In the genomic region with DNA sequence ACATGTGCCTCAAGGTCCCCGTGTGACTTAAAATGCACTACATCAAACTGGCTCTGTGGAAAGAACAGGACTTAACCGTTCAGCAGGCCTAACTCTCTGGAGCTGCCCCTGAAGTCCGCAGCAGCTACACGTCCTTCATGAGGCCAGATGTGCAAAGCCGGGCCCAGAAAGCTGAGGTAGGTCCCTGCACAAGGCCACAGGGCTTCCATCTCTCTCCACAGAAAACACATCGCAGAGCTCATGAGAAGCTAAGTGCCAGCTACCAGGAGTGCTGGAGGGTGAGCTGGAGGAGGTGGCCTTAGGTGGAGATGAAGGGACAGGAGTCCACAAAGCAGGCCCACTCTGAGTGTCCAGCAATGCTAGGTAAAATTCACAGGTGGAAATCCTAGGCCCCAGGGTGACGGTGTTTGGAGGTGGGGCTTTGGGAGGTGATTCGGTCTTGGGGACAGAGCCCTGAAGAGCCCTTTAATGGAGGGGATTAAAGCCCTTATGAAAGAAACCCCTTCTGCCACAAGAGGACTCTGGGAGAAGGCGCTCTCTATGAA, we compare ENCODE assay signal across 13 cellular contexts. TPM values are rescaled to one million over a fixed set of nuclear protein-coding genes. Genes with fewer than 3 reads are reported as not detected.
DNase-seq lines count a peak whose midpoint lies in the region; ATAC-seq and TF ChIP-seq lines count a peak whose summit lies in the region.
"Had no signal": no experiment of that assay in that cellular context is flagged by ENCODE, and none has a peak within 500 bp of the region (broad histone marks: within the 10 kb centered on the region; RNA-seq: fewer than 3 reads in every experiment).

No MANE protein-coding gene starts in this region.

- H2BK5ac ChIP-seq in IMR-90 (ENCODE audit: low read depth, low read length, poor library complexity, severe bottlenecking): no peak overlapping the region

- H3K4me1 Mint-ChIP-seq in CD4-positive, alpha-beta memory T cell: peaks cover 61 to 87% (median 70%) of the 10 kb centered on the region in 4 donors
- peaks cover 88% of the 10 kb centered on the region for H3K4me1 Mint-ChIP-seq in activated T-helper 1 cell treated with anti-CD3 and anti-CD28 coated beads, Interleukin-12 subunit alpha, Interleukin-12 subunit beta, Interleukin-2, Interleukin-4 antibody, amounts not matched to agents 30 ng/mL and 10 ng/mL and 1 ng/mL, durations not matched to agents 14 hours and 24 hours and 36 hours (ENCODE audit: low read depth)
- H3K4me1 Mint-ChIP-seq in natural killer cell treated with Interleukin-12 subunit alpha and Interleukin-12 subunit beta and Interleukin-15 and Interleukin-18, amount 100 ng/mL, for 72 hours (ENCODE audit: low read depth in 2 of 2): peaks cover 80 to 83% of the 10 kb centered on the region in 2 donors

- CTCF ChIA-PET in CD4-positive, alpha-beta memory T cell (lab: Charles Lee; ENCODE audit: partially characterized antibody): interaction anchor here (0.9 to 5.8 kb wide), 12 partner anchors 18 to 199 kb away, joined by 3 to 182 read pairs (median 6); no protein-coding TSS in a partner anchor
- CTCF ChIA-PET in IMR-90 (lab: Yijun Ruan, JAX): interaction anchor here (0.5 to 0.9 kb wide), 2 partner anchors 185 to 196 kb away, joined by 3 read pairs; no protein-coding TSS in a partner anchor

- intact Hi-C loops in CD4-positive, alpha-beta memory T cell (cut with micrococcal nuclease): loop anchor here (2.0 kb wide), 1 partner anchor 33 kb away; no protein-coding TSS in a partner anchor
- intact Hi-C loops in IMR-90 (cut with micrococcal nuclease): loop anchor here (5.0 kb wide), 1 partner anchor 197 kb away; no protein-coding TSS in a partner anchor
- intact Hi-C loops in activated T-helper 1 cell treated with anti-CD3 and anti-CD28 coated beads, Interleukin-12 subunit alpha, Interleukin-12 subunit beta, Interleukin-2, Interleukin-4 antibody, amounts not matched to agents 30 ng/mL and 10 ng/mL and 1 ng/mL, durations not matched to agents 14 hours and 24 hours and 36 hours (cut with micrococcal nuclease): no loop called here

- no peaks in the 10 kb centered on the region for H3K9me3 Mint-ChIP-seq in CD4-positive, alpha-beta memory T cell
- H3K9me3 Mint-ChIP-seq in activated T-helper 1 cell treated with anti-CD3 and anti-CD28 coated beads, Interleukin-12 subunit alpha, Interleukin-12 subunit beta, Interleukin-2, Interleukin-4 antibody, amounts not matched to agents 30 ng/mL and 10 ng/mL and 1 ng/mL, durations not matched to agents 14 hours and 24 hours and 36 hours: no peaks in the 10 kb centered on the region
- no peaks in the 10 kb centered on the region for H3K9me3 Mint-ChIP-seq in natural killer cell treated with Interleukin-12 subunit alpha and Interleukin-12 subunit beta and Interleukin-15 and Interleukin-18, amount 100 ng/mL, for 72 hours

- H3K36me3 ChIP-seq in CD4-positive, alpha-beta memory T cell (ENCODE audit: insufficient read depth, low read length): no peaks in the 10 kb centered on the region
- H3K36me3 ChIP-seq in IMR-90 (ENCODE audit: control insufficient read depth, insufficient read depth, low read length): no peaks in the 10 kb centered on the region
- H3K36me3 ChIP-seq in suprapubic skin: no peaks in the 10 kb centered on the region

- H3K4me2 ChIP-seq in IMR-90 (ENCODE audit: low read depth, low read length): no peak overlapping the region

- no peak for DNase-seq in CD4-positive, alpha-beta memory T cell
- no peak for DNase-seq in IMR-90
- no peak for DNase-seq in activated T-helper 1 cell treated with anti-CD3 and anti-CD28 coated beads, Interleukin-12 subunit alpha, Interleukin-12 subunit beta, Interleukin-2, Interleukin-4 antibody, amounts not matched to agents 30 ng/mL and 10 ng/mL and 1 ng/mL, durations not matched to agents 14 hours and 24 hours and 36 hours (ENCODE audit: low spot score)
- no peak for DNase-seq in natural killer cell treated with Interleukin-12 subunit alpha and Interleukin-12 subunit beta and Interleukin-15 and Interleukin-18, amount 100 ng/mL, for 72 hours (ENCODE audit: low spot score)
- DNase-seq in suprapubic skin (ENCODE audit: low spot score in 2 of 2): no peak
- DNase-seq in ecto neural progenitor cell (ENCODE audit: low spot score): no peak
- DNase-seq in AML-193 (lab: John Stamatoyannopoulos, UW): no peak
- DNase-seq: effector CD8-positive, alpha-beta T cell; foreskin fibroblast; RPMI8226; stimulated activated CD4-positive, alpha-beta T cell treated with anti-CD3 and anti-CD28 coated beads, Interleukin-4, amount 100 ng/mL, for 1 hour; stimulated activated naive CD4-positive, alpha-beta T cell treated with Interleukin-2 at 50 U/mL for 16 hours; T1000 had no signal

- H3K4me1 ChIP-seq in CD4-positive, alpha-beta memory T cell (ENCODE audit: insufficient read depth, low read length): peaks cover 76% of the 10 kb centered on the region
- peaks cover 37% of the 10 kb centered on the region for H3K4me1 ChIP-seq in IMR-90 (ENCODE audit: control insufficient read depth, insufficient read depth, low read length)
- H3K4me1 ChIP-seq in suprapubic skin: peaks cover 35% of the 10 kb centered on the region

- peaks cover 0 to 9% of the 10 kb centered on the region in 2 experiments; a peak in 2 of 4 replicates for H3K79me1 ChIP-seq in IMR-90 (ENCODE audit: low read depth in 1 of 2, low read length in 2 of 2)

- peak overlapping the region; percentile 24; the same call in 1 of the 2 replicates for H3K4ac ChIP-seq in IMR-90 (ENCODE audit: low read depth, low read length)

- H4K20me1 ChIP-seq in IMR-90 (ENCODE audit: insufficient read depth, low read length): no peaks in the 10 kb centered on the region

- no peak overlapping the region for H3K9ac ChIP-seq in IMR-90 (ENCODE audit: low read depth, low read length)

- H3K27me3 ChIP-seq in CD4-positive, alpha-beta memory T cell (ENCODE audit: insufficient read depth, low read length): no peaks in the 10 kb centered on the region
- H3K27me3 ChIP-seq in IMR-90 (ENCODE audit: control insufficient read depth, insufficient read depth, low read length) (no peaks in the 10 kb centered on the region), suprapubic skin (no peaks in the 10 kb centered on the region)

- no peaks in the 10 kb centered on the region for H3K27me3 Mint-ChIP-seq in CD4-positive, alpha-beta memory T cell
- no peaks in the 10 kb centered on the region for H3K27me3 Mint-ChIP-seq in activated T-helper 1 cell treated with anti-CD3 and anti-CD28 coated beads, Interleukin-12 subunit alpha, Interleukin-12 subunit beta, Interleukin-2, Interleukin-4 antibody, amounts not matched to agents 30 ng/mL and 10 ng/mL and 1 ng/mL, durations not matched to agents 14 hours and 24 hours and 36 hours (ENCODE audit: insufficient read depth)
- H3K27me3 Mint-ChIP-seq in natural killer cell treated with Interleukin-12 subunit alpha and Interleukin-12 subunit beta and Interleukin-15 and Interleukin-18, amount 100 ng/mL, for 72 hours: no peaks in the 10 kb centered on the region

- peak overlapping the region in 3 of 8 donors; percentile 37 to 95 (median 44) for H3K4me3 Mint-ChIP-seq in CD4-positive, alpha-beta memory T cell
- H3K4me3 Mint-ChIP-seq in activated T-helper 1 cell treated with anti-CD3 and anti-CD28 coated beads, Interleukin-12 subunit alpha, Interleukin-12 subunit beta, Interleukin-2, Interleukin-4 antibody, amounts not matched to agents 30 ng/mL and 10 ng/mL and 1 ng/mL, durations not matched to agents 14 hours and 24 hours and 36 hours: no peak overlapping the region
- peak overlapping the region; percentile 90 for H3K4me3 Mint-ChIP-seq in natural killer cell treated with Interleukin-12 subunit alpha and Interleukin-12 subunit beta and Interleukin-15 and Interleukin-18, amount 100 ng/mL, for 72 hours

- 95% methylated on average over 2 of the region's 9 CpGs; no CpG with 5 or more reads in 1 of the 2 experiments for WGBS in IMR-90 (ENCODE audit: extremely low coverage in 2 of 2, insufficient read length in 1 of 2), 2 experiments
- WGBS in suprapubic skin: 86% methylated on average over 4 of the region's 9 CpGs

- H4K8ac ChIP-seq in IMR-90 (ENCODE audit: low read depth in 2 of 2, low read length in 2 of 2): 0 out of 4 replicates have a peak overlapping the region, but pooled peaks of 1 of the 2 experiments have one; percentile 31

- POLR2A ChIA-PET in CD4-positive, alpha-beta memory T cell (lab: Charles Lee; ENCODE audit: partially characterized antibody): interaction anchor here (0.7 to 6.6 kb wide), 17 partner anchors 18 to 201 kb away, joined by 3 to 354 read pairs (median 21); a partner anchor contains a TSS
- POLR2A ChIA-PET in IMR-90 (lab: Charles Lee; ENCODE audit: unreplicated experiment): interaction anchor here (0.5 kb wide), 1 partner anchor 167 kb away, joined by 5 read pairs; no protein-coding TSS in a partner anchor

- TF ChIP-seq EP300 in suprapubic skin (IDR thresholded peaks at IDR 0.05): no peak

- H3K27ac ChIP-seq in CD4-positive, alpha-beta memory T cell (ENCODE audit: low read depth, low read length): peak overlapping the region; percentile 83
- H3K27ac ChIP-seq in IMR-90 (ENCODE audit: insufficient read depth, low read length): no peak overlapping the region
- H3K27ac ChIP-seq in suprapubic skin: no peak overlapping the region

- peaks cover 35% of the 10 kb centered on the region for H3K9me1 ChIP-seq in IMR-90 (ENCODE audit: insufficient read depth, low read length)

- no peak overlapping the region for H2BK15ac ChIP-seq in IMR-90 (ENCODE audit: low read depth, low read length)

- no peak overlapping the region for H2AK9ac ChIP-seq in IMR-90 (replicated peaks; ENCODE audit: low read depth, low read length, poor library complexity)

- TF ChIP-seq CTCF in IMR-90 (conservative IDR thresholded peaks at IDR 0.05; ENCODE audit: low read depth, low read length) (no peak), suprapubic skin (IDR thresholded peaks at IDR 0.05) (no peak)

- H3K14ac ChIP-seq in IMR-90 (replicated peaks; ENCODE audit: low read depth, low read length): no peak overlapping the region

- no peak for TF ChIP-seq RAD21 in IMR-90 (IDR thresholded peaks at IDR 0.05; ENCODE audit: low read length)

- H3K23ac ChIP-seq in IMR-90 (ENCODE audit: low read depth, low read length): no peak overlapping the region

- no peak overlapping the region for H2BK20ac ChIP-seq in IMR-90 (ENCODE audit: low read depth, low read length)

- no peak overlapping the region for H3K18ac ChIP-seq in IMR-90 (ENCODE audit: low read depth, low read length)

- H3K56ac ChIP-seq in IMR-90 (ENCODE audit: extremely low read depth, insufficient read depth, low read length): no peak overlapping the region

- dilution Hi-C loops in IMR-90 (cut with HindIII; ENCODE audit: low sequenced_read_pairs, unreplicated experiment): no loop called here

- TF ChIP-seq POLR2A in IMR-90 (IDR thresholded peaks at IDR 0.05; ENCODE audit: low read depth, low read length): no peak
- no peak for TF ChIP-seq POLR2A in suprapubic skin (IDR thresholded peaks at IDR 0.05)

- H3K9me3 ChIP-seq in CD4-positive, alpha-beta memory T cell (ENCODE audit: control insufficient read depth in 1 of 2, low read length in 2 of 2): no peaks in the 10 kb centered on the region
- H3K9me3 ChIP-seq in IMR-90 (ENCODE audit: control insufficient read depth, insufficient read depth, low read length): no peaks in the 10 kb centered on the region
- H3K9me3 ChIP-seq in suprapubic skin: no peaks in the 10 kb centered on the region

- BruUV-seq in IMR-90 (replicated peaks; lab: Mats Ljungman, UMichigan): no TSS peak

- ATAC-seq in IMR-90 (ENCODE audit: low read depth): no peak
- no peak for ATAC-seq in natural killer cell treated with Interleukin-12 subunit alpha and Interleukin-12 subunit beta and Interleukin-15 and Interleukin-18, amount 100 ng/mL, for 72 hours

- no peak overlapping the region for H3K4me3 ChIP-seq in CD4-positive, alpha-beta memory T cell (ENCODE audit: low read length in 2 of 2)
- H3K4me3 ChIP-seq in IMR-90 (ENCODE audit: insufficient read depth, low read depth, low read length) (no peak overlapping the region), suprapubic skin (no peak overlapping the region)

- no peak overlapping the region for H4K5ac ChIP-seq in IMR-90 (ENCODE audit: low read depth, low read length)

- H3K27ac Mint-ChIP-seq in CD4-positive, alpha-beta memory T cell: peak overlapping the region; percentile 92 to 100 (median 99)
- H3K27ac Mint-ChIP-seq in activated T-helper 1 cell treated with anti-CD3 and anti-CD28 coated beads, Interleukin-12 subunit alpha, Interleukin-12 subunit beta, Interleukin-2, Interleukin-4 antibody, amounts not matched to agents 30 ng/mL and 10 ng/mL and 1 ng/mL, durations not matched to agents 14 hours and 24 hours and 36 hours: peak overlapping the region; percentile 100
- H3K27ac Mint-ChIP-seq in natural killer cell treated with Interleukin-12 subunit alpha and Interleukin-12 subunit beta and Interleukin-15 and Interleukin-18, amount 100 ng/mL, for 72 hours: peak overlapping the region; percentile 97 to 98

- peak overlapping the region; percentile 46 for H2AFZ ChIP-seq in IMR-90 (replicated peaks; ENCODE audit: low read length, poor library complexity)

- H2AK5ac ChIP-seq in IMR-90 (ENCODE audit: low read depth, low read length): peak overlapping the region; percentile 17; the same call in 1 of the 2 replicates

- H3K36me3 Mint-ChIP-seq in CD4-positive, alpha-beta memory T cell: no peaks in the 10 kb centered on the region
- peaks cover 13% of the 10 kb centered on the region for H3K36me3 Mint-ChIP-seq in activated T-helper 1 cell treated with anti-CD3 and anti-CD28 coated beads, Interleukin-12 subunit alpha, Interleukin-12 subunit beta, Interleukin-2, Interleukin-4 antibody, amounts not matched to agents 30 ng/mL and 10 ng/mL and 1 ng/mL, durations not matched to agents 14 hours and 24 hours and 36 hours (ENCODE audit: low read depth)
- peaks cover 5% of the 10 kb centered on the region for H3K36me3 Mint-ChIP-seq in natural killer cell treated with Interleukin-12 subunit alpha and Interleukin-12 subunit beta and Interleukin-15 and Interleukin-18, amount 100 ng/mL, for 72 hours

- H4K91ac ChIP-seq in IMR-90 (ENCODE audit: insufficient read depth, low read depth, low read length): 0 out of 2 replicates have a peak overlapping the region, but pooled peaks have one; percentile 26

- no peak overlapping the region for H2BK120ac ChIP-seq in IMR-90 (ENCODE audit: low read depth, low read length)

- in situ Hi-C loops in IMR-90 (cut with MboI; ENCODE audit: low sequenced_read_pairs): no loop called here

RNA-seq across cellular contexts. Expression of a gene that starts 52.4 kb away (rescaled TPM):
- total RNA-seq in CD4-positive, alpha-beta memory T cell: 10 to 100 TPM; 17.3 to 20.1 TPM
- 10 to 100 TPM; 13.0 to 13.2 TPM for polyA plus RNA-seq in CD4-positive, alpha-beta memory T cell
- total RNA-seq in IMR-90 (2012; rRNA removed): 2.5 and 4.7 TPM in 2 replicates
- 4.7 and 5.2 TPM in 2 replicates for polyA plus RNA-seq in IMR-90 (2012; rRNA removed)
- 2.1 and 3.1 TPM in 2 replicates for polyA plus RNA-seq in IMR-90 (2012; cell fraction: cytosol; rRNA removed)
- 7.2 and 10.5 TPM in 2 replicates for polyA plus RNA-seq in IMR-90 (2012; cell fraction: nucleus; rRNA removed; ENCODE audit: low replicate concordance)
- 12.3 and 15.2 TPM in 2 replicates for total RNA-seq in activated T-helper 1 cell treated with anti-CD3 and anti-CD28 coated beads, Interleukin-12 subunit alpha, Interleukin-12 subunit beta, Interleukin-2, Interleukin-4 antibody, amounts not matched to agents 30 ng/mL and 10 ng/mL and 1 ng/mL, durations not matched to agents 14 hours and 24 hours and 36 hours
- 10 to 100 TPM; 14.0 to 24.6 TPM for total RNA-seq in natural killer cell treated with Interleukin-12 subunit alpha and Interleukin-12 subunit beta and Interleukin-15 and Interleukin-18, amount 100 ng/mL, for 72 hours
- 10 to 100 TPM in 3 of 4 donors, 1 to 10 TPM in 1; 8.1 to 12.5 (median 11.9) TPM for total RNA-seq in suprapubic skin
